Comparison of ENCODE assay signal across 8 cellular contexts in genomic region chr22:46250783-46251125, GRCh38. TPM values are rescaled to one million over a fixed set of nuclear protein-coding genes. Genes with fewer than 3 reads are reported as not detected.
DNase-seq lines count a peak whose midpoint lies in the region; ATAC-seq, FAIRE-seq and TF ChIP-seq lines count a peak whose summit lies in the region.

No MANE protein-coding gene starts in this region.

- no peak for TF ChIP-seq CTCF in CD14-positive monocyte (IDR thresholded peaks at IDR 0.05)
- TF ChIP-seq CTCF in WI38 (IDR thresholded peaks at IDR 0.05; ENCODE audit: low read depth, low read length) = no peak
- no peak for TF ChIP-seq CTCF in foreskin fibroblast (IDR thresholded peaks at IDR 0.05; ENCODE audit: low read depth, low read length)
- no peak for TF ChIP-seq CTCF in psoas muscle (IDR thresholded peaks at IDR 0.05)

- peaks cover 0 to 4% (median 0%) of the 10 kb centered on the region in 3 donors for H3K27me3 Mint-ChIP-seq in CD14-positive monocyte (ENCODE audit: low read depth in 3 of 3)

- H3K4me1 ChIP-seq in HAP-1 (peaks cover 7% of the 10 kb centered on the region), psoas muscle (peaks cover 25% of the 10 kb centered on the region)

- WGBS in psoas muscle, 3 donors = 2 to 5% (median 2%) methylated on average over 24 to 25 of the region's 25 CpGs

- FAIRE-seq in HTR-8/SVneo (lab: Jason Lieb, UNC) = no peak

- peaks cover 6% of the 10 kb centered on the region in 2 donors for H3K36me3 Mint-ChIP-seq in CD14-positive monocyte

- ATAC-seq in psoas muscle = peak in 2 of 4 donors; percentile 33 to 34

- peak overlapping the region; percentile 89 to 93 for H3K4me3 Mint-ChIP-seq in CD14-positive monocyte

- no peaks in the 10 kb centered on the region for H3K36me3 ChIP-seq in HAP-1 (replicated peaks)
- no peaks in the 10 kb centered on the region for H3K36me3 ChIP-seq in psoas muscle (ENCODE audit: insufficient read depth in 1 of 2, low read depth in 1 of 2)

- intact Hi-C loops in CD14-positive monocyte (cut with micrococcal nuclease) (loop anchor here in 1 of 2 donors (5.0 kb wide), 1 partner anchor 98 kb away; the partner anchor contains the start of gene PPARA), psoas muscle (cut with DNase I) (loop anchor here in 1 of 2 donors (5.0 kb wide), 1 partner anchor 103 kb away; no protein-coding TSS in a partner anchor)

- H3K9me3 ChIP-seq in HAP-1 (no peaks in the 10 kb centered on the region; the same call in 1 of the 2 replicates), psoas muscle (no peaks in the 10 kb centered on the region)

- in situ Hi-C loops in HAP-1 (cut with MboI; ENCODE audit: low sequenced_read_pairs) = no loop called here

- peaks cover 26% of the 10 kb centered on the region for H3K4me1 Mint-ChIP-seq in CD14-positive monocyte

- H3K27me3 ChIP-seq in HAP-1 (ENCODE audit: low read depth) (no peaks in the 10 kb centered on the region), psoas muscle (ENCODE audit: insufficient read depth in 3 of 3, low read length in 2 of 3) (no peaks in the 10 kb centered on the region)

- peak overlapping the region; percentile 75 for H3K4me3 ChIP-seq in HAP-1
- peak overlapping the region; percentile 84 for H3K4me3 ChIP-seq in WI38 (ENCODE audit: low read depth, low read length)
- peak overlapping the region; percentile 80 to 86 for H3K4me3 ChIP-seq in foreskin fibroblast (ENCODE audit: low read depth in 1 of 2, low read length in 2 of 2)
- peak overlapping the region; percentile 97 for H3K4me3 ChIP-seq in psoas muscle

- H3K27ac Mint-ChIP-seq in CD14-positive monocyte = peak overlapping the region; percentile 33 to 84 (median 72)

- DNase-seq in CD14-positive monocyte (ENCODE audit: low spot score) = no peak
- no peak for DNase-seq in HAP-1 (ENCODE audit: low spot score in 2 of 2)
- DNase-seq in foreskin fibroblast = no peak
- no peak for DNase-seq in psoas muscle
- no peak for DNase-seq in NCI-H748 (lab: John Stamatoyannopoulos, UW; ENCODE audit: unreplicated experiment)
- DNase-seq in kidney glomerular epithelial cell (lab: John Stamatoyannopoulos, UW) = no peak
- DNase-seq in HTR-8/SVneo (ENCODE audit: insufficient read length, low spot score) = no peak

- H3K27ac ChIP-seq in psoas muscle = peak overlapping the region; percentile 93

- H3K9me3 Mint-ChIP-seq in CD14-positive monocyte = peaks cover 0 to 5% (median 0%) of the 10 kb centered on the region in 7 donors

RNA-seq across cellular contexts. Expression of gene CDPF1, which starts 0.7 kb away (rescaled TPM):
- 1 to 10 TPM; 8.3 TPM for polyA plus RNA-seq in CD14-positive monocyte
- total RNA-seq in psoas muscle = 1 to 10 TPM; 5.3 to 9.1 (median 8.8) TPM
- 10 to 100 TPM; 11.2 to 17.8 (median 14.3) TPM for polyA plus RNA-seq in psoas muscle

RNA-seq across cellular contexts. Expression of gene PKDREJ, which starts 12.4 kb away (rescaled TPM):
- polyA plus RNA-seq in CD14-positive monocyte = not detected
- not detected for total RNA-seq in psoas muscle
- under 1 TPM in 2 of 3 donors, not detected in 1; under 0.01 to 0.03 TPM for polyA plus RNA-seq in psoas muscle

RNA-seq across cellular contexts. Expression of gene TTC38, which starts 17.1 kb away (rescaled TPM):
- polyA plus RNA-seq in CD14-positive monocyte (10 to 100 TPM; 14.7 to 17.0 TPM), psoas muscle (10 to 100 TPM in 2 of 3 donors, 1 to 10 TPM in 1; 9.9 to 15.0 (median 13.4) TPM)
- total RNA-seq in psoas muscle = 10 to 100 TPM; 11.3 to 19.5 (median 14.9) TPM

RNA-seq across cellular contexts. Expression of gene GTSE1, which starts 45.9 kb away (rescaled TPM):
- polyA plus RNA-seq in CD14-positive monocyte (not detected), psoas muscle (under 1 TPM; 0.04 to 0.18 (median 0.13) TPM)
- under 1 TPM in 3 of 4 donors, not detected in 1; 0.15 to 0.47 (median 0.29) TPM for total RNA-seq in psoas muscle
